8 cellular contexts compared by ENCODE assay signal in the genomic region with DNA sequence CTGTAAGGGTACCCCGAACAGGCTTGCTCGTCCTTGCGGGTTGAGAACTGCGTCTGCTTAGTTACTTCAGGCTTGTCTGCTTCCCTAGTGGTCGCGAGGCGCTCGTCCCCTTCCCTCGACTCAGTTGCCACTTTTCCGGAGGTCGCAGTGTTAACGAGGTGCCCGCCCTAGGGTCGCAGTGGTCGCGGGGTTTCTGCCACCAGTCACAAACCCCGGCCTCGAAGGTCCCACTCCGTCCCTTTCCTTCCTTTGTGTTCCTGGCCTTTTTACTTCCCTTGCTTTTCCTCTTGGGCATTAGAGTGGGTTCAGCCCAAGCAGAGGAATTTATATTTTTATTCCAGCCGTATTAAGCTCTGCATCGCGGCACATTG. TPM values are rescaled to one million over a fixed set of nuclear protein-coding genes. Genes with fewer than 3 reads are reported as not detected.
DNase-seq lines count a peak whose midpoint lies in the region; ATAC-seq and TF ChIP-seq lines count a peak whose summit lies in the region.

No MANE protein-coding gene starts in this region.

- TF ChIP-seq CTCF in neutrophil (IDR thresholded peaks at IDR 0.05): no peak

- H3K27me3 ChIP-seq in effector memory CD4-positive, alpha-beta T cell (replicated peaks; ENCODE audit: control insufficient read depth, insufficient read depth, low read length, poor library complexity, severe bottlenecking): no peaks in the 10 kb centered on the region
- H3K27me3 ChIP-seq in neutrophil: no peaks in the 10 kb centered on the region

- H3K4me1 ChIP-seq in effector memory CD4-positive, alpha-beta T cell (ENCODE audit: control insufficient read depth, insufficient read depth, low read length, poor library complexity, severe bottlenecking): peaks cover 7% of the 10 kb centered on the region
- H3K4me1 ChIP-seq in neutrophil (ENCODE audit: control insufficient read depth in 1 of 2, insufficient read depth in 1 of 2, low read depth in 1 of 2, low read length in 1 of 2): peaks cover 16 to 23% of the 10 kb centered on the region in 2 experiments

- H3K27ac ChIP-seq in effector memory CD4-positive, alpha-beta T cell (ENCODE audit: insufficient read depth, low read length, poor library complexity, severe bottlenecking): peak overlapping the region; percentile 90
- H3K27ac ChIP-seq in neutrophil: peak overlapping the region; percentile 91

- no peaks in the 10 kb centered on the region for H3K9me3 ChIP-seq in effector memory CD4-positive, alpha-beta T cell (ENCODE audit: control insufficient read depth, low read length)
- no peaks in the 10 kb centered on the region for H3K9me3 ChIP-seq in neutrophil

- H3K36me3 ChIP-seq in effector memory CD4-positive, alpha-beta T cell (ENCODE audit: control insufficient read depth, insufficient read depth, low read length): peaks cover 10% of the 10 kb centered on the region
- H3K36me3 ChIP-seq in neutrophil: peaks cover 17% of the 10 kb centered on the region

- DNase-seq in GM03348 (ENCODE audit: low spot score): peak; percentile 22
- peak; percentile 11 for DNase-seq in M059J (ENCODE audit: low read depth)
- DNase-seq in effector memory CD4-positive, alpha-beta T cell: no peak
- DNase-seq in globus pallidus (ENCODE audit: low spot score): no peak
- DNase-seq in activated CD4-positive, alpha-beta T cell treated with anti-CD3 and anti-CD28 coated beads for 48 hours: no peak

- ATAC-seq in GM21526 (IDR thresholded peaks at IDR 0.05; ENCODE audit: low FRiP score, unreplicated experiment): no peak
- ATAC-seq in GM18505 (IDR thresholded peaks at IDR 0.05; ENCODE audit: unreplicated experiment): no peak

- TF ChIP-seq POLR2A in GM18505 (IDR thresholded peaks at IDR 0.05; ENCODE audit: borderline replicate concordance, extremely low read depth, insufficient read depth, insufficient read length): no peak

- H3K4me3 ChIP-seq in effector memory CD4-positive, alpha-beta T cell (ENCODE audit: insufficient read depth, low read depth, low read length, poor library complexity, severe bottlenecking): peak overlapping the region; percentile 77
- H3K4me3 ChIP-seq in neutrophil (ENCODE audit: low read depth in 1 of 2, low read length in 1 of 2): peak overlapping the region; percentile 80 to 83

RNA-seq across cellular contexts. Expression of gene NUP85, which starts 0.3 kb away (rescaled TPM):
- total RNA-seq in M059J (2014; rRNA removed; shearing (Covaris generic)): 42.4 and 45.4 TPM in 2 replicates

RNA-seq across cellular contexts. Expression of gene SUMO2, which starts 23.0 kb away (rescaled TPM):
- 170 and 171 TPM in 2 replicates for total RNA-seq in M059J (2014; rRNA removed; shearing (Covaris generic))

RNA-seq across cellular contexts. Expression of gene JPT1, which starts 51.5 kb away (rescaled TPM):
- 360 and 365 TPM in 2 replicates for total RNA-seq in M059J (2014; rRNA removed; shearing (Covaris generic))

RNA-seq across cellular contexts. Expression of gene GGA3, which starts 55.6 kb away (rescaled TPM):
- total RNA-seq in M059J (2014; rRNA removed; shearing (Covaris generic)): 10.2 and 18.1 TPM in 2 replicates

RNA-seq across cellular contexts. Expression of gene MRPS7, which starts 55.9 kb away (rescaled TPM):
- total RNA-seq in M059J (2014; rRNA removed; shearing (Covaris generic)): 36.4 and 44.7 TPM in 2 replicates

Comparison
In these comparisons a context has a peak if more than half of its experiments do, and no peak if none do; other contexts are left out.
1. DNase-seq: peak in GM03348 (single experiment) and M059J (single experiment); none in effector memory CD4-positive, alpha-beta T cell (0 of 3), globus pallidus (single experiment) and activated CD4-positive, alpha-beta T cell treated with anti-CD3 and anti-CD28 coated beads for 48 hours (single experiment).